ENCODE assay signal across 8 cellular contexts in genomic region chr3:46931631-46932441, GRCh38. TPM values are rescaled to one million over a fixed set of nuclear protein-coding genes. Genes with fewer than 3 reads are reported as not detected.
DNase-seq lines count a peak whose midpoint lies in the region; ATAC-seq, FAIRE-seq and TF ChIP-seq lines count a peak whose summit lies in the region.

No MANE protein-coding gene starts in this region.

- DNase-seq in BE2C (peak; percentile 33), MG63 (peak; percentile 33), amniotic epithelial cell (ENCODE audit: low read depth) (peak; percentile 52), kidney (peak; percentile 88), substantia nigra (lab: John Stamatoyannopoulos, UW) (peak in 4 of 49 donors; percentile 21 to 64 (median 22))

- H3K27me3 ChIP-seq in BE2C = no peaks in the 10 kb centered on the region
- no peaks in the 10 kb centered on the region for H3K27me3 ChIP-seq in MG63

- H3K9ac ChIP-seq in kidney (ENCODE audit: low read length in 2 of 2) = peak overlapping the region; percentile 2 to 4

- intact Hi-C loops in kidney (cut with DNase I) = no loop called here

- H3K4me3 ChIP-seq in BE2C (ENCODE audit: low read depth, low read length) (no peak overlapping the region), MG63 (no peak overlapping the region), kidney (ENCODE audit: low read length in 2 of 2) (no peak overlapping the region)

- H3K27ac ChIP-seq in kidney (ENCODE audit: low read depth in 2 of 2, low read length in 2 of 2) (peak overlapping the region; percentile 83 to 87), substantia nigra (ENCODE audit: low read depth, low read length, poor library complexity, severe bottlenecking) (peak overlapping the region; percentile 62)

- H3K4me1 ChIP-seq in BE2C (peaks cover 31% of the 10 kb centered on the region), kidney (ENCODE audit: control insufficient read depth in 1 of 2, insufficient read depth in 1 of 2, low read depth in 1 of 2, low read length in 2 of 2) (peaks cover 75 to 79% of the 10 kb centered on the region in 2 donors)

- no peaks in the 10 kb centered on the region; the same call in 1 of the 2 replicates for H3K36me3 ChIP-seq in BE2C
- peaks cover 16% of the 10 kb centered on the region for H3K36me3 ChIP-seq in MG63
- H3K36me3 ChIP-seq in kidney (ENCODE audit: control insufficient read depth in 1 of 2, insufficient read depth in 2 of 2, low read length in 2 of 2) = peaks cover under 1 to 4% of the 10 kb centered on the region in 2 donors

- H3K9me3 ChIP-seq in BE2C (no peaks in the 10 kb centered on the region), MG63 (no peaks in the 10 kb centered on the region), kidney (ENCODE audit: control insufficient read depth in 1 of 2, low read length in 2 of 2) (no peaks in the 10 kb centered on the region)

- TF ChIP-seq CTCF in BE2C (IDR thresholded peaks at IDR 0.05; ENCODE audit: low read depth, low read length) (no peak), kidney (IDR thresholded peaks at IDR 0.05; ENCODE audit: borderline replicate concordance, extremely low read depth, insufficient read depth) (no peak)

- FAIRE-seq in kidney (lab: Jason Lieb, UNC) = no peak

- ATAC-seq in GM21786 (IDR thresholded peaks at IDR 0.05; ENCODE audit: unreplicated experiment) (no peak), HG02938 (IDR thresholded peaks at IDR 0.05; ENCODE audit: unreplicated experiment) (no peak), HG02571 (IDR thresholded peaks at IDR 0.05; ENCODE audit: unreplicated experiment) (no peak)

RNA-seq across cellular contexts. Expression of gene CCDC12, which starts 44.7 kb away (rescaled TPM):
- 80.9 TPM for polyA plus RNA-seq in BE2C (2012; ENCODE audit: insufficient read depth, insufficient read length, low read depth)
- 12.0 and 13.7 TPM in 2 replicates for total RNA-seq in MG63 (2014; rRNA removed; shearing (Covaris generic); ENCODE audit: low replicate concordance)
- 59.7 TPM for total RNA-seq in kidney
- polyA plus RNA-seq in kidney (ENCODE audit: insufficient read depth, low read depth, low replicate concordance) = 85.6 TPM

RNA-seq across cellular contexts. Expression of gene NBEAL2, which starts 47.6 kb away (rescaled TPM):
- 16.3 TPM for polyA plus RNA-seq in BE2C (2012; ENCODE audit: insufficient read depth, insufficient read length, low read depth)
- 0.99 and 4.8 TPM in 2 replicates for total RNA-seq in MG63 (2014; rRNA removed; shearing (Covaris generic); ENCODE audit: low replicate concordance)
- 82.8 TPM for total RNA-seq in kidney
- polyA plus RNA-seq in kidney (ENCODE audit: insufficient read depth, low read depth, low replicate concordance) = 25.7 TPM

RNA-seq across cellular contexts. Expression of gene PTH1R, which starts 54.3 kb away (rescaled TPM):
- not detected for polyA plus RNA-seq in BE2C (2012; ENCODE audit: insufficient read depth, insufficient read length, low read depth)
- total RNA-seq in MG63 (2014; rRNA removed; shearing (Covaris generic); ENCODE audit: low replicate concordance) = not detected in 2 replicates
- total RNA-seq in kidney = 286 TPM
- polyA plus RNA-seq in kidney (ENCODE audit: insufficient read depth, low read depth, low replicate concordance) = 1,885 TPM

Comparison
In these comparisons a context has a peak if more than half of its experiments do, and no peak if none do; other contexts are left out.
1. RNA of gene NBEAL2, which starts 47.6 kb away (total RNA-seq): 82.8 TPM in kidney (single experiment); 0.99 to 4.8 TPM in MG63; every median in the first group is over 10 times any median in the second.
2. RNA of gene PTH1R, which starts 54.3 kb away (total RNA-seq): 286 TPM in kidney (single experiment); not detected in MG63; every median in the first group is over 100 times any median in the second.